In the genomic region with DNA sequence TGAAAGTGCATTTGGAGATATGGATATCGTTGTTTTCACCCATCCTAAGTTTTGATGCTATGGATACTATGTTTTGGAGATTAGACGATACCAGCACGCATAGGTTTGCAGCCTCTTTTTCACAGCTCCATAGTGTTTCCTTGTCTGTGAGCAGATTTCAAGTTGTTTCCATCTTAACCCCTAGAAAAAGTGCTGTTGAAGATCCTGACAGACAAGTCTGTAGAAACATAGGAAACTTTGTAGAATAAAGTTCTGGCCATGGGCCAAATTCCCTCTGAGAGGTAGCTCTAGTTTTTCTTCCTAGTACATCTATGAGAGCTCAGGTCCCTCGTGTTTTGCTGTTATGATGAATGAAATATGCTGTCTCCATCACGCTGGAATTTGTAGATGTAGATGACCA, we compare ENCODE assay signal across 21 cellular contexts. TPM values are rescaled to one million over a fixed set of nuclear protein-coding genes. Genes with fewer than 3 reads are reported as not detected.
DNase-seq lines count a peak whose midpoint lies in the region; ATAC-seq and TF ChIP-seq lines count a peak whose summit lies in the region.
"Had no signal": no experiment of that assay in that cellular context is flagged by ENCODE, and none has a peak within 500 bp of the region (broad histone marks: within the 10 kb centered on the region; RNA-seq: fewer than 3 reads in every experiment).

No MANE protein-coding gene starts in this region.

- H4K20me1 ChIP-seq in PC-9 (ENCODE audit: insufficient read depth) (no peaks in the 10 kb centered on the region), hepatocyte (ENCODE audit: insufficient read depth, poor library complexity, severe bottlenecking) (no peaks in the 10 kb centered on the region)

- H3F3A ChIP-seq in PC-9 (ENCODE audit: insufficient read depth, low read depth) = peaks cover 29% of the 10 kb centered on the region

- POLR2A ChIA-PET in PC-9 (lab: Charles Lee; ENCODE audit: unreplicated experiment) = no interaction called here

- no peak overlapping the region for H3K4me3 ChIP-seq in left ventricle myocardium inferior
- no peak overlapping the region for H3K4me3 ChIP-seq in PC-9
- H3K4me3 ChIP-seq in hepatocyte = no peak overlapping the region
- no peak overlapping the region for H3K4me3 ChIP-seq in heart left ventricle
- H3K4me3 ChIP-seq: SK-N-MC had no signal

- BruUV-seq in PC-9 (replicated peaks; lab: Mats Ljungman, UMichigan) = no TSS peak

- no peak for ATAC-seq in left cardiac atrium
- ATAC-seq in sciatic nerve = no peak
- no peak for ATAC-seq in heart left ventricle
- ATAC-seq: PC-3 had no signal

- H3K4me2 ChIP-seq in PC-9 = 0 out of 2 replicates have a peak overlapping the region, but pooled peaks have one; percentile 11
- H3K4me2 ChIP-seq in hepatocyte = no peak overlapping the region

- H3K27ac ChIP-seq in left ventricle myocardium inferior (replicated peaks) (peak overlapping the region; percentile 77), PC-9 (no peak overlapping the region), hepatocyte (no peak overlapping the region), heart left ventricle (peak overlapping the region in 2 of 12 donors; percentile 71 to 75)
- H3K27ac ChIP-seq: SK-N-MC had no signal

- DNase-seq in left ventricle myocardium inferior = no peak
- DNase-seq in left cardiac atrium = no peak
- no peak for DNase-seq in PC-9
- DNase-seq in hepatocyte (ENCODE audit: low spot score) = peak; percentile 41
- DNase-seq in ureter (ENCODE audit: low spot score) = peak; percentile 46
- DNase-seq in sciatic nerve (ENCODE audit: low spot score) = no peak
- DNase-seq in MV-4-11 (lab: John Stamatoyannopoulos, UW) = no peak
- no peak for DNase-seq in heart left ventricle
- DNase-seq: AML-193, GF-D8, KBM-7, NCI-H1092 treated with DMSO at 0.1 percent for 48 hours, NCI-H1436 treated with DMSO at 0.1 percent for 48 hours, NCI-H2029, NCI-H2171 treated with DMSO at 0.1 percent for 48 hours, NCI-H446 treated with DMSO at 0.1 percent for 48 hours, NCI-H526 treated with DMSO at 0.1 percent for 48 hours, PC-3, RPMI8226, SHP77 treated with DMSO at 0.1 percent for 48 hours had no signal

- H2AFZ ChIP-seq in PC-9 (no peak overlapping the region), hepatocyte (no peak overlapping the region)

- no peaks in the 10 kb centered on the region for H3K9me3 ChIP-seq in left ventricle myocardium inferior (replicated peaks)
- no peaks in the 10 kb centered on the region for H3K9me3 ChIP-seq in PC-9 (ENCODE audit: insufficient read depth, low read depth)
- H3K9me3 ChIP-seq in hepatocyte (ENCODE audit: low read depth) = no peaks in the 10 kb centered on the region
- H3K9me3 ChIP-seq in heart left ventricle = no peaks in the 10 kb centered on the region

- 83% methylated on average over 5 of the region's 5 CpGs for WGBS in hepatocyte (ENCODE audit: low lambda C conversion rate, missing lambda C conversion rate)
- 62 to 67% (median 63%) methylated on average over 5 of the region's 5 CpGs for WGBS in heart left ventricle, 4 donors

- CTCF ChIA-PET in PC-9 (lab: Charles Lee) = interaction anchor here (0.7 kb wide), 1 partner anchor 77 kb away, joined by 3 read pairs; no protein-coding TSS in a partner anchor

- H3K27me3 ChIP-seq in left ventricle myocardium inferior (ENCODE audit: low read depth) (no peaks in the 10 kb centered on the region), PC-9 (ENCODE audit: insufficient read depth, low read depth) (no peaks in the 10 kb centered on the region), hepatocyte (no peaks in the 10 kb centered on the region), heart left ventricle (no peaks in the 10 kb centered on the region)

- no peaks in the 10 kb centered on the region for H3K36me3 ChIP-seq in left ventricle myocardium inferior
- no peaks in the 10 kb centered on the region for H3K36me3 ChIP-seq in PC-9 (ENCODE audit: low read depth)
- no peaks in the 10 kb centered on the region for H3K36me3 ChIP-seq in hepatocyte (replicated peaks; ENCODE audit: insufficient read depth, low read depth)
- H3K36me3 ChIP-seq in heart left ventricle = no peaks in the 10 kb centered on the region

- peaks cover 77% of the 10 kb centered on the region for H3K4me1 ChIP-seq in left ventricle myocardium inferior
- peaks cover 56% of the 10 kb centered on the region for H3K4me1 ChIP-seq in PC-9 (replicated peaks; ENCODE audit: insufficient read depth)
- no peaks in the 10 kb centered on the region for H3K4me1 ChIP-seq in hepatocyte (ENCODE audit: insufficient read depth)
- H3K4me1 ChIP-seq in heart left ventricle = peaks cover 6 to 70% (median 45%) of the 10 kb centered on the region in 12 donors

- intact Hi-C loops in left ventricle myocardium inferior (cut with micrococcal nuclease) = no loop called here
- intact Hi-C loops in left cardiac atrium (cut with DNase I) = no loop called here
- intact Hi-C loops in PC-9 (cut with micrococcal nuclease; ENCODE audit: unreplicated experiment) = loop anchor here (2.0 kb wide), 1 partner anchor 15 kb away; no protein-coding TSS in a partner anchor
- intact Hi-C loops in sciatic nerve (cut with DNase I) = no loop called here
- intact Hi-C loops in heart left ventricle (cut with DNase I) = no loop called here

- H3K79me2 ChIP-seq in PC-9 (ENCODE audit: low read depth) (peaks cover 88% of the 10 kb centered on the region), hepatocyte (peaks cover 5% of the 10 kb centered on the region)

- no peak for TF ChIP-seq POLR2A in heart left ventricle (IDR thresholded peaks at IDR 0.05)

- TF ChIP-seq CTCF in left ventricle myocardium inferior (IDR thresholded peaks at IDR 0.05; ENCODE audit: borderline replicate concordance) (no peak), PC-9 (conservative IDR thresholded peaks at IDR 0.05) (no peak), hepatocyte (IDR thresholded peaks at IDR 0.05; ENCODE audit: poor library complexity) (no peak), heart left ventricle (IDR thresholded peaks at IDR 0.05) (no peak)

- H3K9me2 ChIP-seq in PC-9 (ENCODE audit: insufficient read depth) (no peaks in the 10 kb centered on the region), hepatocyte (replicated peaks; ENCODE audit: insufficient read depth) (no peaks in the 10 kb centered on the region)

RNA-seq across cellular contexts. Expression of a gene that starts 32.4 kb away (rescaled TPM):
- total RNA-seq in left ventricle myocardium inferior = 61.7 TPM
- total RNA-seq in left cardiac atrium = 100 to 1,000 TPM in 1 of 2 donors, 10 to 100 TPM in 1; 57.1 to 109 TPM
- total RNA-seq in PC-9 (2021) = 44.1 and 46.2 TPM in 2 replicates
- 25.2 and 31.5 TPM in 2 replicates for total RNA-seq in hepatocyte
- polyA plus RNA-seq in hepatocyte = 31.0 and 33.5 TPM in 2 replicates
- total RNA-seq in ureter = 46.4 TPM
- total RNA-seq in sciatic nerve = 72.4 TPM
- 10 to 100 TPM; 30.6 to 88.5 (median 59.8) TPM for total RNA-seq in heart left ventricle
- polyA plus RNA-seq in heart left ventricle = 100 to 1,000 TPM in 1 of 2 donors, 10 to 100 TPM in 1; 66.1 to 168 TPM

Comparison
In these comparisons a context has a peak if more than half of its experiments do, and no peak if none do; other contexts are left out.
1. DNase-seq: peak in hepatocyte (single experiment) and ureter (single experiment); none in left ventricle myocardium inferior (single experiment), left cardiac atrium (single experiment), PC-9 (0 of 2), sciatic nerve (single experiment), MV-4-11 (single experiment) and heart left ventricle (0 of 5).